Comparison of ENCODE assay signal across 29 cellular contexts in genomic region chr16:1134776-1135458, GRCh38. TPM values are rescaled to one million over a fixed set of nuclear protein-coding genes. Genes with fewer than 3 reads are reported as not detected.
"Had no signal": no experiment of that assay in that cellular context is flagged by ENCODE, and none has a peak within 500 bp of the region (broad histone marks: within the 10 kb centered on the region; RNA-seq: fewer than 3 reads in every experiment).

No MANE protein-coding gene starts in this region.

- H3K4me3 ChIP-seq: esophagus muscularis mucosa, heart right ventricle, thoracic aorta, uterus had no signal

- H3K4me1 ChIP-seq: esophagus muscularis mucosa, foreskin keratinocyte, heart right ventricle, uterus had no signal

- ATAC-seq: activated CD8-positive, alpha-beta memory T cell treated with anti-CD3 and anti-CD28 coated beads, Interleukin-2, amount 10 ng/mL, durations not matched to agents 7 days and 5 days; activated CD8-positive, alpha-beta T cell treated with anti-CD3 and anti-CD28 coated beads, Interleukin-2, amount 10 ng/mL, durations not matched to agents 7 days and 5 days; activated naive CD4-positive, alpha-beta T cell treated with anti-CD3 and anti-CD28 coated beads, Interleukin-2, amount 50 U/mL, for 72 hours; foreskin keratinocyte; heart right ventricle; left ventricle myocardium superior; naive thymus-derived CD4-positive, alpha-beta T cell; right cardiac atrium; stimulated activated naive CD8-positive, alpha-beta T cell treated with anti-CD3 and anti-CD28 coated beads, Interleukin-15, Interleukin-2, amounts not matched to agents 100 U/mL and 50 U/mL, for 24 hours had no signal

- DNase-seq: activated B cell treated with CpG ODN at 0.5 μM for 24 hours; activated CD8-positive, alpha-beta memory T cell treated with anti-CD3 and anti-CD28 coated beads, Interleukin-2, amount 10 ng/mL, durations not matched to agents 7 days and 5 days; activated CD8-positive, alpha-beta T cell treated with anti-CD3 and anti-CD28 coated beads, Interleukin-2, amount 10 ng/mL, durations not matched to agents 7 days and 5 days; activated naive CD4-positive, alpha-beta T cell; activated T-cell treated with anti-CD3 and anti-CD28 coated beads, Interleukin-2, amount 50 U/mL, for 48 hours; anterior cingulate cortex; dermis blood vessel endothelial cell; effector CD4-positive, alpha-beta T cell; foreskin keratinocyte; heart right ventricle; kidney glomerular epithelial cell; left ventricle myocardium superior; naive thymus-derived CD4-positive, alpha-beta T cell; nucleus accumbens; right cardiac atrium; stimulated activated CD4-positive, alpha-beta T cell treated with anti-CD3 and anti-CD28 coated beads, Interleukin-4, amount 100 ng/mL, for 1 hour; stimulated activated naive CD8-positive, alpha-beta T cell treated with anti-CD3 and anti-CD28 coated beads, Interleukin-15, Interleukin-2, amounts not matched to agents 100 U/mL and 50 U/mL, for 24 hours; T-helper 1 cell; trophoblast cell; uterus had no signal

- H3K9me3 ChIP-seq: esophagus muscularis mucosa, heart right ventricle, thoracic aorta, uterus had no signal

- H3K36me3 ChIP-seq: esophagus muscularis mucosa, heart right ventricle, thoracic aorta, uterus had no signal

- H3K27ac ChIP-seq: esophagus muscularis mucosa, foreskin keratinocyte, heart right ventricle, thoracic aorta, uterus had no signal

- H3K27me3 ChIP-seq: esophagus muscularis mucosa, foreskin keratinocyte, uterus had no signal

- FAIRE-seq: colon had no signal

RNA-seq across cellular contexts. Expression of gene CACNA1H, which starts 18.0 kb away (rescaled TPM):
- total RNA-seq: foreskin keratinocyte had no signal
- polyA plus RNA-seq: foreskin keratinocyte had no signal

RNA-seq across cellular contexts. Expression of gene C1QTNF8, which starts 38.9 kb away (rescaled TPM):
- total RNA-seq: activated B cell treated with CpG ODN at 0.5 μM for 24 hours; activated CD8-positive, alpha-beta memory T cell treated with anti-CD3 and anti-CD28 coated beads, Interleukin-2, amount 10 ng/mL, durations not matched to agents 7 days and 5 days; activated CD8-positive, alpha-beta T cell treated with anti-CD3 and anti-CD28 coated beads, Interleukin-2, amount 10 ng/mL, durations not matched to agents 7 days and 5 days; activated naive CD4-positive, alpha-beta T cell treated with anti-CD3 and anti-CD28 coated beads, Interleukin-2, amount 50 U/mL, for 72 hours; activated T-helper 2 cell treated with anti-CD3 and anti-CD28 coated beads, Interferon-gamma antibody, Interleukin-2, Interleukin-4, amounts not matched to agents 10 μg/mL and 5 μg/mL and 100 μg/mL, durations not matched to agents 14 hours and 24 hours and 36 hours; dermis blood vessel endothelial cell; esophagus muscularis mucosa; foreskin keratinocyte; glomerular endothelial cell; left ventricle myocardium superior; mesothelial cell of epicardium; naive thymus-derived CD4-positive, alpha-beta T cell; pulmonary artery endothelial cell; subcutaneous adipose tissue; uterus had no signal
- polyA plus RNA-seq: foreskin keratinocyte; heart right ventricle; naive thymus-derived CD4-positive, alpha-beta T cell had no signal
